Comparison of ENCODE assay signal across 18 cellular contexts in genomic region chr10:61169294-61169693, GRCh38.
DNase-seq lines count a peak whose midpoint lies in the region; ATAC-seq and TF ChIP-seq lines count a peak whose summit lies in the region.
"Had no signal": no experiment of that assay in that cellular context is flagged by ENCODE, and none has a peak within 500 bp of the region (broad histone marks: within the 10 kb centered on the region; RNA-seq: fewer than 3 reads in every experiment).

No MANE protein-coding gene starts in this region.

- H3K4me1 ChIP-seq in heart left ventricle, result peaks cover 0 to 22% (median 3%) of the 10 kb centered on the region in 12 donors

- intact Hi-C loops in heart left ventricle (cut with DNase I), result no loop called here

- no peaks in the 10 kb centered on the region for H3K27me3 ChIP-seq in heart left ventricle

- H3K9me3 Mint-ChIP-seq in stimulated activated memory B cell treated with anti-CD40 and anti-IgM and Interleukin-4, amounts not matched to agents 10 μg/mL and 1 μg/mL and 100 μg/mL, for 72 hours, result peaks cover 5% of the 10 kb centered on the region

- DNase-seq in NCI-H146 treated with DMSO at 0.1 percent for 48 hours (lab: John Stamatoyannopoulos, UW; ENCODE audit: unreplicated experiment) (peak; percentile 9), NCI-H146 (lab: John Stamatoyannopoulos, UW) (no peak), NCI-H2227 treated with DMSO at 0.1 percent for 48 hours (lab: John Stamatoyannopoulos, UW) (peak; percentile 80), heart left ventricle (no peak), pons (ENCODE audit: low spot score) (peak; percentile 28)
- DNase-seq: DND-41, H9, Karpas-422, NCI-H1694, NCI-H526, SIG-M5 had no signal

- H3K4me3 ChIP-seq in heart left ventricle, result no peak overlapping the region

- H3K27ac ChIP-seq in heart left ventricle, result peak overlapping the region; percentile 2 to 74 (median 53)
- H3K27ac ChIP-seq: 22Rv1 had no signal

- peaks cover 8% of the 10 kb centered on the region for H3K36me3 Mint-ChIP-seq in stimulated activated memory B cell treated with anti-CD40 and anti-IgM and Interleukin-4, amounts not matched to agents 10 μg/mL and 1 μg/mL and 100 μg/mL, for 72 hours
- H3K36me3 Mint-ChIP-seq: CD14-positive monocyte had no signal

- H3K4me3 Mint-ChIP-seq in stimulated activated memory B cell treated with anti-CD40 and anti-IgM and Interleukin-4, amounts not matched to agents 10 μg/mL and 1 μg/mL and 100 μg/mL, for 72 hours, result no peak overlapping the region
- H3K4me3 Mint-ChIP-seq: CD14-positive monocyte, H9, IgD-negative memory B cell had no signal

- no peaks in the 10 kb centered on the region for H3K4me1 Mint-ChIP-seq in stimulated activated memory B cell treated with anti-CD40 and anti-IgM and Interleukin-4, amounts not matched to agents 10 μg/mL and 1 μg/mL and 100 μg/mL, for 72 hours
- H3K4me1 Mint-ChIP-seq: CD14-positive monocyte, H9, IgD-negative memory B cell had no signal

- no peaks in the 10 kb centered on the region for H3K36me3 ChIP-seq in heart left ventricle

- peak; percentile 67 to 77 (median 74) for ATAC-seq in heart left ventricle
- no peak for ATAC-seq in GM21447 (IDR thresholded peaks at IDR 0.05; ENCODE audit: unreplicated experiment)
- ATAC-seq in stimulated activated memory B cell treated with anti-CD40 and anti-IgM and Interleukin-4, amounts not matched to agents 10 μg/mL and 1 μg/mL and 100 μg/mL, for 72 hours, result no peak
- ATAC-seq in HG02973 (IDR thresholded peaks at IDR 0.05; ENCODE audit: unreplicated experiment), result no peak
- ATAC-seq: SK-N-SH treated with all-trans-retinoic acid at 6 μM for 48 hours had no signal

- H3K27ac Mint-ChIP-seq in stimulated activated memory B cell treated with anti-CD40 and anti-IgM and Interleukin-4, amounts not matched to agents 10 μg/mL and 1 μg/mL and 100 μg/mL, for 72 hours, result no peak overlapping the region
- H3K27ac Mint-ChIP-seq: CD14-positive monocyte, H9, IgD-negative memory B cell had no signal

- TF ChIP-seq POLR2A in heart left ventricle (IDR thresholded peaks at IDR 0.05), result no peak

- H3K27me3 Mint-ChIP-seq in stimulated activated memory B cell treated with anti-CD40 and anti-IgM and Interleukin-4, amounts not matched to agents 10 μg/mL and 1 μg/mL and 100 μg/mL, for 72 hours, result no peaks in the 10 kb centered on the region

- H3K9me3 ChIP-seq in heart left ventricle, result peaks cover 0 to 24% (median 5%) of the 10 kb centered on the region in 12 donors

- TF ChIP-seq CTCF in heart left ventricle (IDR thresholded peaks at IDR 0.05), result no peak

Comparison
In these comparisons a context has a peak if more than half of its experiments do, and no peak if none do; other contexts are left out.
1. DNase-seq: peak in NCI-H146 treated with DMSO at 0.1 percent for 48 hours (single experiment), NCI-H2227 treated with DMSO at 0.1 percent for 48 hours (single experiment) and pons (single experiment); none in NCI-H146 (single experiment) and heart left ventricle (0 of 5).
2. ATAC-seq: peak in heart left ventricle (4 of 4); none in GM21447 (single experiment), stimulated activated memory B cell treated with anti-CD40 and anti-IgM and Interleukin-4, amounts not matched to agents 10 μg/mL and 1 μg/mL and 100 μg/mL, for 72 hours (single experiment) and HG02973 (single experiment).